In the genomic region with DNA sequence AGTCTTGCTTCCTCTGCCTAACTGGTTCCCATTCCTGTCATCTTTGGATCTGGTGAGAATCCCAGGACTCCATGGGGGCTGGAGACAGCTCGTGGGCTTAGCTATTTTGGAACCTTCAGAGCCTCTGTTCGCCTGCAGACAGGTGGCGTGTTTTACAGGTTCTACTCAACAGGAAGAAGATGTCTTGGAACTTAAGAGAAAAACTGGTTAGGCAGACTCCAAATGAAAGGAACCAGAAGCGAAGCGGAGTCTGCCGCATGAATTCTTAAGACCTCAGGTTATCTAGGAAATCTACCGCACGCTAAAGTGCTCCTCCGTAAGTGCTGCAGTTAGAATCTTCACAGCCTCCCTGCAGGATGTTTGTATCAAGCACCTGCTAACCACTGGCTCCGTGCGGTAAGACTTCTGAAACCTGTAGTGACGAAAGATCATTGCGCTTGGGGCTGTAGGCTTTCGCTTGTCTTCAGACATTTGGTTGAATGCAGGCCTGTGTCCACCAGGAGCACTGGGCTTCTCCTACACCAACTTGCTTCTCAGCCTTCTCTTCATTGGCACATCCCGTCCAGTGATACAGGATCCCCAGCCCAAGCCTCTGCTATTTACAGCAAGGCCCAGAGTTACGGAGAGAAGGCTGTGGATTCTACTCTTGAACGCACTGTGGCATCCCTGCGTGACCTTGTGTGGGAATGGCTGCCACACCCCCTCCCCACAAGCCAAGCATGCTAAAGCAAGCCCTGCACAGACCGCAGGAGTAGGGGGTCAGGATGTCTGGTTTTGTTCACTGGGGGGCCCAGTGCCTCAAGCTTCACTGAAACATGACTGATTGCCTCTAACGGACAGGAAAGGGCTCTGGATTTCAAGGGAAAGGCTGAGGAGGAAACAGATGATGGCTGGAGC, we compare ENCODE assay signal across 9 cellular contexts. TPM values are rescaled to one million over a fixed set of nuclear protein-coding genes. Genes with fewer than 3 reads are reported as not detected.
DNase-seq lines count a peak whose midpoint lies in the region; ATAC-seq and TF ChIP-seq lines count a peak whose summit lies in the region.
"Had no signal": no experiment of that assay in that cellular context is flagged by ENCODE, and none has a peak within 500 bp of the region (broad histone marks: within the 10 kb centered on the region; RNA-seq: fewer than 3 reads in every experiment).

No MANE protein-coding gene starts in this region.

- CTCF ChIA-PET in OCI-LY7 (lab: Charles Lee; ENCODE audit: unreplicated experiment) = interaction anchor here (0.6 kb wide), 1 partner anchor 779 kb away, joined by 7 read pairs; no protein-coding TSS in a partner anchor

- H4K20me1 ChIP-seq in OCI-LY7 (ENCODE audit: insufficient read depth, low read length) = no peaks in the 10 kb centered on the region
- no peaks in the 10 kb centered on the region for H4K20me1 ChIP-seq in neural progenitor cell (ENCODE audit: low read depth)

- peak overlapping the region; percentile 59 to 62 for H3K27ac Mint-ChIP-seq in effector memory CD8-positive, alpha-beta T cell
- H3K27ac Mint-ChIP-seq in neural progenitor cell = peak overlapping the region; percentile 47

- no peaks in the 10 kb centered on the region for H3K9me3 Mint-ChIP-seq in effector memory CD8-positive, alpha-beta T cell
- H3K9me3 Mint-ChIP-seq in neural progenitor cell = no peaks in the 10 kb centered on the region

- peaks cover 25% of the 10 kb centered on the region; the same call in 1 of the 2 replicates for H3K36me3 ChIP-seq in OCI-LY7 (ENCODE audit: insufficient read depth, low read length)
- H3K36me3 ChIP-seq in neural progenitor cell = no peaks in the 10 kb centered on the region

- H3K27me3 ChIP-seq in neural progenitor cell = no peaks in the 10 kb centered on the region

- peak overlapping the region; percentile 24 for H3K27ac ChIP-seq in OCI-LY7 (ENCODE audit: low read depth, low read length, poor library complexity, severe bottlenecking)
- no peak overlapping the region for H3K27ac ChIP-seq in neural progenitor cell

- no peaks in the 10 kb centered on the region for H3F3A ChIP-seq in neural progenitor cell (ENCODE audit: low read depth)

- peak; percentile 66 for TF ChIP-seq CTCF in OCI-LY7 (conservative IDR thresholded peaks at IDR 0.05; ENCODE audit: low read length)
- TF ChIP-seq CTCF in neural progenitor cell (IDR thresholded peaks at IDR 0.05) = no peak

- DNase-seq in ELF-1 (ENCODE audit: low read depth, low spot score) (peak; percentile 65), OCI-LY7 (ENCODE audit: low spot score) (peak; percentile 34), neural progenitor cell (ENCODE audit: low spot score) (no peak), NCI-H146 (lab: John Stamatoyannopoulos, UW) (no peak)
- DNase-seq in effector memory CD8-positive, alpha-beta T cell = no peak
- DNase-seq: cerebellar nuclear complex had no signal

- no peaks in the 10 kb centered on the region; the same call in 1 of the 2 replicates for H3K9me3 ChIP-seq in OCI-LY7 (ENCODE audit: low read length)
- H3K9me3 ChIP-seq in neural progenitor cell (ENCODE audit: low read depth) = no peaks in the 10 kb centered on the region

- ATAC-seq in effector memory CD8-positive, alpha-beta T cell (replicated peaks) = peak; percentile 78
- no peak for ATAC-seq in HG03097 (IDR thresholded peaks at IDR 0.05; ENCODE audit: low FRiP score, unreplicated experiment)
- ATAC-seq in HG03039 (IDR thresholded peaks at IDR 0.05; ENCODE audit: unreplicated experiment) = no peak
- no peak for ATAC-seq in GM21423 (IDR thresholded peaks at IDR 0.05; ENCODE audit: unreplicated experiment)

- no TSS peak for BruUV-seq in OCI-LY7 (replicated peaks; lab: Mats Ljungman, UMichigan)

- H3K4me1 ChIP-seq in OCI-LY7 (ENCODE audit: insufficient read depth, low read length, poor library complexity, severe bottlenecking) (peaks cover 33% of the 10 kb centered on the region), neural progenitor cell (no peaks in the 10 kb centered on the region)

- intact Hi-C loops in OCI-LY7 (cut with micrococcal nuclease; ENCODE audit: unreplicated experiment) = loop anchor here (10.0 kb wide), 1 partner anchor 144 kb away; a partner anchor contains a TSS

- H3K9me2 ChIP-seq in OCI-LY7 (ENCODE audit: insufficient read depth, low read length) = no peaks in the 10 kb centered on the region

- H3K9ac ChIP-seq in neural progenitor cell = no peak overlapping the region

- H2AFZ ChIP-seq in OCI-LY7 (ENCODE audit: low read length) (no peak overlapping the region), neural progenitor cell (replicated peaks) (no peak overlapping the region)

- peaks cover 0 to 1% of the 10 kb centered on the region in 2 donors for H3K27me3 Mint-ChIP-seq in effector memory CD8-positive, alpha-beta T cell
- no peaks in the 10 kb centered on the region for H3K27me3 Mint-ChIP-seq in neural progenitor cell (ENCODE audit: insufficient read depth, low read depth)

- POLR2A ChIA-PET in OCI-LY7 (lab: Charles Lee) = interaction anchor here (0.6 kb wide), 1 partner anchor 299 kb away, joined by 8 read pairs; no protein-coding TSS in a partner anchor

- peaks cover 36% of the 10 kb centered on the region for H3K36me3 Mint-ChIP-seq in effector memory CD8-positive, alpha-beta T cell (ENCODE audit: insufficient read depth)
- peaks cover 21% of the 10 kb centered on the region for H3K36me3 Mint-ChIP-seq in neural progenitor cell

- no peaks in the 10 kb centered on the region for H3K79me2 ChIP-seq in OCI-LY7 (ENCODE audit: insufficient read depth, low read depth, low read length)
- no peaks in the 10 kb centered on the region for H3K79me2 ChIP-seq in neural progenitor cell (ENCODE audit: low read depth)

- H3K4me3 ChIP-seq in OCI-LY7 (ENCODE audit: low read depth, low read length, poor library complexity, severe bottlenecking) (no peak overlapping the region), neural progenitor cell (no peak overlapping the region)

- H3K4me1 Mint-ChIP-seq in effector memory CD8-positive, alpha-beta T cell (ENCODE audit: low read depth in 2 of 2) = peaks cover 0 to 5% of the 10 kb centered on the region in 2 donors
- H3K4me1 Mint-ChIP-seq in neural progenitor cell = peaks cover 18% of the 10 kb centered on the region

- H3K4me3 Mint-ChIP-seq in effector memory CD8-positive, alpha-beta T cell = peak overlapping the region in 1 of 2 donors; percentile 49
- peak overlapping the region; percentile 42 for H3K4me3 Mint-ChIP-seq in neural progenitor cell

- H3K4me2 ChIP-seq in OCI-LY7 (ENCODE audit: low read length) = peak overlapping the region; percentile 47
- H3K4me2 ChIP-seq in neural progenitor cell = no peak overlapping the region

RNA-seq across cellular contexts. Expression of a gene that starts 35.0 kb away (rescaled TPM):
- total RNA-seq in OCI-LY7 (2014; rRNA removed; shearing (Covaris generic)) = 7.7 and 8.8 TPM in 2 replicates
- total RNA-seq in OCI-LY7 (2022) (11.2 and 14.5 TPM in 2 replicates), neural progenitor cell (ENCODE audit: low replicate concordance) (0.88 and 4.2 TPM in 2 replicates)

RNA-seq across cellular contexts. Expression of a gene that starts 50.3 kb away (rescaled TPM):
- 16.5 and 17.2 TPM in 2 replicates for total RNA-seq in OCI-LY7 (2014; rRNA removed; shearing (Covaris generic))
- total RNA-seq in OCI-LY7 (2022) = 24.6 and 27.4 TPM in 2 replicates
- 58.4 and 58.9 TPM in 2 replicates for total RNA-seq in neural progenitor cell (ENCODE audit: low replicate concordance)

Comparison
In these comparisons a context has a peak if more than half of its experiments do, and no peak if none do; other contexts are left out.
1. DNase-seq: peak in ELF-1 (single experiment) and OCI-LY7 (single experiment); none in effector memory CD8-positive, alpha-beta T cell (0 of 3), neural progenitor cell (single experiment) and NCI-H146 (single experiment).